13 cellular contexts compared by ENCODE assay signal in genomic region chr5:37792976-37793328, GRCh38. TPM values are rescaled to one million over a fixed set of nuclear protein-coding genes. Genes with fewer than 3 reads are reported as not detected.
DNase-seq lines count a peak whose midpoint lies in the region; FAIRE-seq and TF ChIP-seq lines count a peak whose summit lies in the region.
"Had no signal": no experiment of that assay in that cellular context is flagged by ENCODE, and none has a peak within 500 bp of the region (broad histone marks: within the 10 kb centered on the region; RNA-seq: fewer than 3 reads in every experiment).

No MANE protein-coding gene starts in this region.

- TF ChIP-seq CTCF in HEK293 (tag by site-specific recombination; IDR thresholded peaks at IDR 0.05): no peak
- no peak for TF ChIP-seq CTCF in fibroblast of pulmonary artery (IDR thresholded peaks at IDR 0.05; ENCODE audit: low read length, missing control alignments)

- CTCF ChIA-PET in HEK293 (lab: Yijun Ruan, JAX): no interaction called here

- peak; percentile 73 for DNase-seq in A172 (ENCODE audit: low spot score)
- DNase-seq in RPMI7951 (ENCODE audit: low read depth): peak; percentile 94
- peak; percentile 30 for DNase-seq in fibroblast of pulmonary artery (ENCODE audit: low read depth)
- DNase-seq in NCI-H774 (lab: John Stamatoyannopoulos, UW): no peak
- no peak for DNase-seq in frontal cortex (ENCODE audit: low spot score in 2 of 2)
- no peak for DNase-seq in HT-29 (ENCODE audit: low spot score)
- DNase-seq in SKM-1 (lab: John Stamatoyannopoulos, UW; ENCODE audit: unreplicated experiment): no peak
- DNase-seq: activated T-cell treated with anti-CD3 and anti-CD28 coated beads, Interleukin-2, amount 50 U/mL, for 24 hours; body of pancreas had no signal

- H3K4me1 ChIP-seq in HEK293 (ENCODE audit: control insufficient read depth, insufficient read depth, low read length): no peaks in the 10 kb centered on the region
- H3K4me1 ChIP-seq: body of pancreas, HAP-1 had no signal

- POLR2A ChIA-PET in HEK293 (lab: Yijun Ruan, JAX): no interaction called here

- H3K36me3 ChIP-seq in HEK293 (ENCODE audit: control insufficient read depth in 2 of 2, insufficient read depth in 1 of 2, low read length in 2 of 2): no peaks in the 10 kb centered on the region
- H3K36me3 ChIP-seq: HAP-1 had no signal

- no peak overlapping the region for H3K4me3 ChIP-seq in HEK293 (ENCODE audit: low read depth, low read length)
- H3K4me3 ChIP-seq in fibroblast of pulmonary artery (replicated peaks; ENCODE audit: low read depth, low read length): no peak overlapping the region
- H3K4me3 ChIP-seq: body of pancreas, HAP-1 had no signal

- no peak overlapping the region for H3K27ac ChIP-seq in HEK293 (ENCODE audit: extremely low read depth, low read depth, low read length)
- H3K27ac ChIP-seq: body of pancreas had no signal

- FAIRE-seq in frontal cortex (lab: Jason Lieb, UNC): no peak
- FAIRE-seq: endometrium, HepG2 had no signal

- H3K9me3 ChIP-seq in HEK293 (ENCODE audit: control insufficient read depth, insufficient read depth, low read depth, low read length): no peaks in the 10 kb centered on the region
- H3K9me3 ChIP-seq: HAP-1 had no signal

TF ChIP-seq in HEK293, 187 proteins besides CTCF, POLR2A, EP300 and RAD21:
- TF ChIP-seq, protein P1, sequence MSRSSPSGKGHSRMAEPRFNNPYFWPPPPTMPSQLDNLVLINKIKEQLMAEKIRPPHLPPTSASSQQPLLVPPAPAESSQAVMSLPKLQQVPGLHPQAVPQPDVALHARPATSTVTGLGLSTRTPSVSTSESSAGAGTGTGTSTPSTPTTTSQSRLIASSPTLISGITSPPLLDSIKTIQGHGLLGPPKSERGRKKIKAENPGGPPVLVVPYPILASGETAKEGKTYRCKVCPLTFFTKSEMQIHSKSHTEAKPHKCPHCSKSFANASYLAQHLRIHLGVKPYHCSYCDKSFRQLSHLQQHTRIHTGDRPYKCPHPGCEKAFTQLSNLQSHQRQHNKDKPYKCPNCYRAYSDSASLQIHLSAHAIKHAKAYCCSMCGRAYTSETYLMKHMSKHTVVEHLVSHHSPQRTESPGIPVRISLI (tag by site-specific recombination; IDR thresholded peaks at IDR 0.05): no peak
- TF ChIP-seq ZNF692 (tag by site-specific recombination; IDR thresholded peaks at IDR 0.05) (0 out of 2 replicates have a peak, but pooled peaks have one; percentile 20), ZFP69B (tag by site-specific recombination; IDR thresholded peaks at IDR 0.05) (no peak), ZNF10 (tag by site-specific recombination; IDR thresholded peaks at IDR 0.05) (0 out of 2 replicates have a peak, but pooled peaks have one; percentile 11), ZNF138 (tag by site-specific recombination; IDR thresholded peaks at IDR 0.05; ENCODE audit: borderline replicate concordance) (no peak)

RNA-seq across cellular contexts. Expression of gene GDNF, which starts 46.9 kb away (rescaled TPM):
- total RNA-seq in A172 (2014; rRNA removed; shearing (Covaris generic)): 0.31 TPM in 1 of 2 replicates, not detected in the other
- 2.2 TPM in 2 replicates for total RNA-seq in RPMI7951 (2014; rRNA removed; shearing (Covaris generic))
- total RNA-seq in frontal cortex: not detected
- total RNA-seq in HT-29 (2014; rRNA removed; shearing (Covaris generic)): not detected in 2 replicates
- total RNA-seq: body of pancreas had no signal

Comparison
In these comparisons a context has a peak if more than half of its experiments do, and no peak if none do; other contexts are left out.
1. DNase-seq: peak in A172 (single experiment), RPMI7951 (single experiment) and fibroblast of pulmonary artery (single experiment); none in NCI-H774 (single experiment), frontal cortex (0 of 2), HT-29 (single experiment) and SKM-1 (single experiment).